Comparison of ENCODE assay signal across 18 cellular contexts in genomic region chr5:149036970-149037369, GRCh38. TPM values are rescaled to one million over a fixed set of nuclear protein-coding genes. Genes with fewer than 3 reads are reported as not detected.
A peak's percentile ranks its signal among the peaks of the same experiment; 100 is the strongest.
DNase-seq lines count a peak whose midpoint lies in the region; ATAC-seq and TF ChIP-seq lines count a peak whose summit lies in the region.
"Had no signal": no experiment of that assay in that cellular context is flagged by ENCODE, and none has a peak within 500 bp of the region (broad histone marks: within the 10 kb centered on the region; RNA-seq: fewer than 3 reads in every experiment).

No MANE protein-coding gene starts in this region.

- no peaks in the 10 kb centered on the region for H3K36me3 Mint-ChIP-seq in activated CD4-positive, alpha-beta T cell treated with anti-CD3 and anti-CD28 coated beads, Interleukin-2, amount 10 ng/mL, durations not matched to agents 7 days and 5 days (ENCODE audit: low read depth)
- H3K36me3 Mint-ChIP-seq in activated CD4-positive, alpha-beta T cell treated with anti-CD3 and anti-CD28 coated beads, Interleukin-2, amount 10 ng/mL, durations not matched to agents 24 days and 14 days (ENCODE audit: low read depth), result no peaks in the 10 kb centered on the region
- H3K36me3 Mint-ChIP-seq in T-helper 17 cell (ENCODE audit: low read depth), result no peaks in the 10 kb centered on the region
- H3K36me3 Mint-ChIP-seq in progenitor cell of endocrine pancreas (ENCODE audit: insufficient read depth), result no peaks in the 10 kb centered on the region
- H3K36me3 Mint-ChIP-seq: memory B cell; naive thymus-derived CD4-positive, alpha-beta T cell had no signal

- H3K4me3 ChIP-seq in fibroblast of mammary gland (ENCODE audit: control insufficient read depth, low read depth, low read length), result no peak overlapping the region
- H3K4me3 ChIP-seq: dorsolateral prefrontal cortex, esophagus squamous epithelium, sigmoid colon, thoracic aorta had no signal

- no peaks in the 10 kb centered on the region for H3K9me3 Mint-ChIP-seq in activated CD4-positive, alpha-beta T cell treated with anti-CD3 and anti-CD28 coated beads, Interleukin-2, amount 10 ng/mL, durations not matched to agents 7 days and 5 days
- H3K9me3 Mint-ChIP-seq in activated CD4-positive, alpha-beta T cell treated with anti-CD3 and anti-CD28 coated beads, Interleukin-2, amount 10 ng/mL, durations not matched to agents 24 days and 14 days, result no peaks in the 10 kb centered on the region
- H3K9me3 Mint-ChIP-seq in progenitor cell of endocrine pancreas (ENCODE audit: low read depth), result no peaks in the 10 kb centered on the region
- H3K9me3 Mint-ChIP-seq: memory B cell; naive thymus-derived CD4-positive, alpha-beta T cell had no signal

- peak overlapping the region; percentile 22 for H3K27ac Mint-ChIP-seq in activated CD4-positive, alpha-beta T cell treated with anti-CD3 and anti-CD28 coated beads, Interleukin-2, amount 10 ng/mL, durations not matched to agents 7 days and 5 days
- no peak overlapping the region for H3K27ac Mint-ChIP-seq in activated CD4-positive, alpha-beta T cell treated with anti-CD3 and anti-CD28 coated beads, Interleukin-2, amount 10 ng/mL, durations not matched to agents 24 days and 14 days
- H3K27ac Mint-ChIP-seq in T-helper 17 cell, result peak overlapping the region; percentile 75
- no peak overlapping the region for H3K27ac Mint-ChIP-seq in progenitor cell of endocrine pancreas
- H3K27ac Mint-ChIP-seq: memory B cell had no signal

- intact Hi-C loops in activated CD4-positive, alpha-beta T cell treated with anti-CD3 and anti-CD28 coated beads, Interleukin-2, amount 10 ng/mL, durations not matched to agents 24 days and 14 days (cut with micrococcal nuclease), result loop anchor here (5.0 to 10.0 kb wide), 2 partner anchors 212 to 860 kb away; partner anchors contain the start of gene ADRB2
- intact Hi-C loops in left ventricle myocardium superior (cut with micrococcal nuclease), result loop anchor here (10.0 kb wide), 1 partner anchor 302 kb away; no protein-coding TSS in a partner anchor

- no peaks in the 10 kb centered on the region for H3K27me3 Mint-ChIP-seq in activated CD4-positive, alpha-beta T cell treated with anti-CD3 and anti-CD28 coated beads, Interleukin-2, amount 10 ng/mL, durations not matched to agents 7 days and 5 days
- peaks cover 3% of the 10 kb centered on the region for H3K27me3 Mint-ChIP-seq in activated CD4-positive, alpha-beta T cell treated with anti-CD3 and anti-CD28 coated beads, Interleukin-2, amount 10 ng/mL, durations not matched to agents 24 days and 14 days
- peaks cover 30% of the 10 kb centered on the region for H3K27me3 Mint-ChIP-seq in T-helper 17 cell
- peaks cover 35% of the 10 kb centered on the region for H3K27me3 Mint-ChIP-seq in progenitor cell of endocrine pancreas

- peaks cover 27% of the 10 kb centered on the region for H3K4me1 Mint-ChIP-seq in activated CD4-positive, alpha-beta T cell treated with anti-CD3 and anti-CD28 coated beads, Interleukin-2, amount 10 ng/mL, durations not matched to agents 7 days and 5 days
- peaks cover 26% of the 10 kb centered on the region for H3K4me1 Mint-ChIP-seq in activated CD4-positive, alpha-beta T cell treated with anti-CD3 and anti-CD28 coated beads, Interleukin-2, amount 10 ng/mL, durations not matched to agents 24 days and 14 days
- H3K4me1 Mint-ChIP-seq in T-helper 17 cell, result peaks cover 27% of the 10 kb centered on the region
- peaks cover 3% of the 10 kb centered on the region for H3K4me1 Mint-ChIP-seq in progenitor cell of endocrine pancreas (ENCODE audit: low read depth)

- no peak overlapping the region for H3K4me3 Mint-ChIP-seq in activated CD4-positive, alpha-beta T cell treated with anti-CD3 and anti-CD28 coated beads, Interleukin-2, amount 10 ng/mL, durations not matched to agents 7 days and 5 days
- H3K4me3 Mint-ChIP-seq in activated CD4-positive, alpha-beta T cell treated with anti-CD3 and anti-CD28 coated beads, Interleukin-2, amount 10 ng/mL, durations not matched to agents 24 days and 14 days, result no peak overlapping the region
- peak overlapping the region; percentile 74 for H3K4me3 Mint-ChIP-seq in T-helper 17 cell
- H3K4me3 Mint-ChIP-seq in progenitor cell of endocrine pancreas (ENCODE audit: low read depth), result no peak overlapping the region
- H3K4me3 Mint-ChIP-seq: memory B cell; naive thymus-derived CD4-positive, alpha-beta T cell had no signal

- CTCF ChIA-PET in activated CD4-positive, alpha-beta T cell treated with anti-CD3 and anti-CD28 coated beads, Interleukin-2, amount 10 ng/mL, durations not matched to agents 7 days and 5 days (lab: Charles Lee), result interaction anchor here (0.9 to 2.8 kb wide), 5 partner anchors 12 to 306 kb away, joined by 3 to 18 read pairs (median 8); no protein-coding TSS in a partner anchor

- no peak for ATAC-seq in T-helper 17 cell
- ATAC-seq in left ventricle myocardium superior, result no peak
- ATAC-seq: HepG2 had no signal

- POLR2A ChIA-PET in activated CD4-positive, alpha-beta T cell treated with anti-CD3 and anti-CD28 coated beads, Interleukin-2, amount 10 ng/mL, durations not matched to agents 7 days and 5 days (lab: Charles Lee), result no interaction called here

- H3K9me3 ChIP-seq in T-helper 17 cell (ENCODE audit: control insufficient read depth, low read length, poor library complexity, severe bottlenecking), result no peaks in the 10 kb centered on the region
- H3K9me3 ChIP-seq: BE2C, esophagus squamous epithelium, sigmoid colon, thoracic aorta had no signal

- DNase-seq in activated CD4-positive, alpha-beta T cell treated with anti-CD3 and anti-CD28 coated beads, Interleukin-2, amount 10 ng/mL, durations not matched to agents 7 days and 5 days, result no peak
- no peak for DNase-seq in activated CD4-positive, alpha-beta T cell treated with anti-CD3 and anti-CD28 coated beads, Interleukin-2, amount 10 ng/mL, durations not matched to agents 24 days and 14 days
- DNase-seq in HT1080 (ENCODE audit: low read depth), result peak; percentile 50
- DNase-seq in T-helper 17 cell, result no peak
- DNase-seq in fibroblast of mammary gland (ENCODE audit: low read depth), result peak; percentile 41
- DNase-seq in NCI-H526 (lab: John Stamatoyannopoulos, UW), result no peak
- no peak for DNase-seq in left ventricle myocardium superior
- DNase-seq in progenitor cell of endocrine pancreas (ENCODE audit: low spot score, unreplicated experiment), result no peak
- DNase-seq: BE2C; dorsolateral prefrontal cortex; esophagus squamous epithelium; naive thymus-derived CD4-positive, alpha-beta T cell; NCI-H748 treated with DMSO at 0.1 percent for 48 hours; sigmoid colon; T-helper 2 cell had no signal

- TF ChIP-seq CTCF in fibroblast of mammary gland (conservative IDR thresholded peaks at IDR 0.05; ENCODE audit: control insufficient read depth, insufficient read depth, low read depth, low read length), result no peak
- TF ChIP-seq CTCF in progenitor cell of endocrine pancreas (IDR thresholded peaks at IDR 0.05; ENCODE audit: unreplicated experiment), result no peak

RNA-seq across cellular contexts. Expression of gene SH3TC2, which starts 25.9 kb away (rescaled TPM):
- total RNA-seq in activated CD4-positive, alpha-beta T cell treated with anti-CD3 and anti-CD28 coated beads, Interleukin-2, amount 10 ng/mL, durations not matched to agents 7 days and 5 days, result not detected
- not detected in 2 replicates for total RNA-seq in activated CD4-positive, alpha-beta T cell treated with anti-CD3 and anti-CD28 coated beads, Interleukin-2, amount 10 ng/mL, durations not matched to agents 24 days and 14 days
- total RNA-seq in HT1080 (2014; rRNA removed; shearing (Covaris generic)), result 22.1 and 24.0 TPM in 2 replicates
- 8.3 and 12.2 TPM in 2 replicates for polyA plus RNA-seq in HT1080 (2015; cell fraction: cytosol; rRNA removed)
- 61.7 and 71.3 TPM in 2 replicates for polyA plus RNA-seq in HT1080 (2015; cell fraction: nucleus; rRNA removed)
- total RNA-seq in T-helper 17 cell (1 to 10 TPM in 1 of 2 donors, under 1 TPM in 1; 0.72 to 5.6 TPM), left ventricle myocardium superior (15.7 TPM), progenitor cell of endocrine pancreas (1.4 and 2.1 TPM in 2 replicates)
- polyA plus RNA-seq: naive thymus-derived CD4-positive, alpha-beta T cell had no signal

Comparison
In these comparisons a context has a peak if more than half of its experiments do, and no peak if none do; other contexts are left out.
1. H3K27ac Mint-ChIP-seq: peak in activated CD4-positive, alpha-beta T cell treated with anti-CD3 and anti-CD28 coated beads, Interleukin-2, amount 10 ng/mL, durations not matched to agents 7 days and 5 days (single experiment) and T-helper 17 cell (single experiment); none in activated CD4-positive, alpha-beta T cell treated with anti-CD3 and anti-CD28 coated beads, Interleukin-2, amount 10 ng/mL, durations not matched to agents 24 days and 14 days (single experiment) and progenitor cell of endocrine pancreas (single experiment).
2. DNase-seq: peak in HT1080 (single experiment) and fibroblast of mammary gland (single experiment); none in activated CD4-positive, alpha-beta T cell treated with anti-CD3 and anti-CD28 coated beads, Interleukin-2, amount 10 ng/mL, durations not matched to agents 7 days and 5 days (single experiment), activated CD4-positive, alpha-beta T cell treated with anti-CD3 and anti-CD28 coated beads, Interleukin-2, amount 10 ng/mL, durations not matched to agents 24 days and 14 days (single experiment), T-helper 17 cell (0 of 3), NCI-H526 (0 of 2), left ventricle myocardium superior (single experiment) and progenitor cell of endocrine pancreas (single experiment).